ENCODE assay signal across 10 cellular contexts in the genomic region with DNA sequence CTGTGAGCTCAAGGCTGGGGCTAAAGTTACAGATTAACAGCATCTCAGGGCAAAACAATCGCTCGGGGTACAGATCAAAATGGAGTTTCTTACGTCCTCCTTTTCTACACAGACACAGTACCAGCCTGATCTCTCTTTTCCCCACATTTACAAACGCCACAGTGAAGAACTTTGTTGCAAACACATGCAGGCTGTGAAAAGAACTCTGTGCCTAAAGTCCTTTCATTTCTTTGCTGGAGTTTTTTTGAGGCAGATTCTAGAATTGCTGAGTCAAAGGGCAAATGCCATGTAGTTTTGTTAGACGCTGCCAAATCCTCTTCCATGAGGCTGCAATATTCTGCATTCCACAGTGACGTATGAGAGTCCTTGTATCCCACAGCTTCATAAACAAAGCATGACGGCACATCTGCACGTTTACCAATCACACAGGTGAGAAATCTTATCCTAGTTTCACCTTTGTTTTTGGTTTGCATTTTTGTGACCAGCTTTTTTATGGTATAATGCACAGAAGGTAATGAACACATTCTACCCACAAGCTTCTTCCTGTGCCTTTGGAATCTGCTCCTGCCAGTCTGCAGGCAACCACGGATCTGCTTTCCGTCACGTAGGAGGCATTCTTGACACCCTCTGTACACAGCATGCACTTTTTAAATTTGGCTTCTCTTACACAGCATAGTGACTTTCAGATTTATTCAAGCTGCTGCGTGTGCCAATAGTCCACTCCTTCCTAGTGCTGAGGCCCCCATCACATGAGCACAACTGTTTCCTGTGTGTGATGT. TPM values are rescaled to one million over a fixed set of nuclear protein-coding genes. Genes with fewer than 3 reads are reported as not detected.
DNase-seq lines count a peak whose midpoint lies in the region; ATAC-seq and TF ChIP-seq lines count a peak whose summit lies in the region.
"Had no signal": no experiment of that assay in that cellular context is flagged by ENCODE, and none has a peak within 500 bp of the region (broad histone marks: within the 10 kb centered on the region; RNA-seq: fewer than 3 reads in every experiment).

No MANE protein-coding gene starts in this region.

- H3K27me3 Mint-ChIP-seq in activated T-helper 17 cell treated with anti-CD3 and anti-CD28 coated beads, Interleukin-2, amount 50 U/mL, for 72 hours: no peaks in the 10 kb centered on the region
- H3K27me3 Mint-ChIP-seq: memory B cell had no signal

- no peak for TF ChIP-seq CTCF in cardiac muscle cell (IDR thresholded peaks at IDR 0.05; ENCODE audit: low read depth, low read length)

- no peaks in the 10 kb centered on the region for H3K4me1 ChIP-seq in cardiac muscle cell (ENCODE audit: low read depth)

- H3K36me3 ChIP-seq in SK-N-MC (ENCODE audit: insufficient read depth, low read length): no peaks in the 10 kb centered on the region; the same call in 1 of the 2 replicates
- peaks cover 3% of the 10 kb centered on the region for H3K36me3 ChIP-seq in cardiac muscle cell

- H3K9me3 Mint-ChIP-seq in activated T-helper 17 cell treated with anti-CD3 and anti-CD28 coated beads, Interleukin-2, amount 50 U/mL, for 72 hours: no peaks in the 10 kb centered on the region

- H3K36me3 Mint-ChIP-seq in activated T-helper 17 cell treated with anti-CD3 and anti-CD28 coated beads, Interleukin-2, amount 50 U/mL, for 72 hours (ENCODE audit: low read depth): no peaks in the 10 kb centered on the region

- peak; percentile 70 for DNase-seq in DMS79 treated with DMSO at 0.1 percent for 48 hours (lab: John Stamatoyannopoulos, UW)
- no peak for DNase-seq in SK-N-MC (ENCODE audit: low read depth, low spot score)
- peak; percentile 36 to 95 for DNase-seq in cardiac muscle cell (ENCODE audit: low read depth in 1 of 2, low spot score in 1 of 2)
- peak; percentile 98 for DNase-seq in renal cortical epithelial cell (ENCODE audit: low read depth)
- no peak for DNase-seq in SKM-1 (lab: John Stamatoyannopoulos, UW; ENCODE audit: unreplicated experiment)
- DNase-seq in NOMO-1 treated with DMSO at 0.1 percent for 48 hours (lab: John Stamatoyannopoulos, UW; ENCODE audit: unreplicated experiment): no peak
- DNase-seq: activated naive CD4-positive, alpha-beta T cell had no signal

- H3K9ac ChIP-seq in SK-N-MC (ENCODE audit: insufficient read length): no peak overlapping the region

- H3K27ac Mint-ChIP-seq in activated T-helper 17 cell treated with anti-CD3 and anti-CD28 coated beads, Interleukin-2, amount 50 U/mL, for 72 hours: no peak overlapping the region
- H3K27ac Mint-ChIP-seq: memory B cell had no signal

- H3K27ac ChIP-seq in SK-N-MC (peak overlapping the region; percentile 53; the same call in 1 of the 2 replicates), cardiac muscle cell (peak overlapping the region; percentile 57)

- no peaks in the 10 kb centered on the region for H3K27me3 ChIP-seq in cardiac muscle cell

- H3K4me1 Mint-ChIP-seq in activated T-helper 17 cell treated with anti-CD3 and anti-CD28 coated beads, Interleukin-2, amount 50 U/mL, for 72 hours: no peaks in the 10 kb centered on the region

- H3K4me3 ChIP-seq in SK-N-MC: no peak overlapping the region
- no peak overlapping the region for H3K4me3 ChIP-seq in cardiac muscle cell

- H3K9me3 ChIP-seq in SK-N-MC (ENCODE audit: low read depth, low read length) (no peaks in the 10 kb centered on the region), cardiac muscle cell (ENCODE audit: low read depth) (no peaks in the 10 kb centered on the region)

- no peak for ATAC-seq in activated T-helper 17 cell treated with anti-CD3 and anti-CD28 coated beads, Interleukin-2, amount 50 U/mL, for 72 hours (replicated peaks)
- ATAC-seq in GM18858 (IDR thresholded peaks at IDR 0.05; ENCODE audit: unreplicated experiment): no peak

- no peak overlapping the region for H3K4me3 Mint-ChIP-seq in activated T-helper 17 cell treated with anti-CD3 and anti-CD28 coated beads, Interleukin-2, amount 50 U/mL, for 72 hours
- H3K4me3 Mint-ChIP-seq: memory B cell had no signal

RNA-seq across cellular contexts. Expression of a gene that starts 44.6 kb away (rescaled TPM):
- total RNA-seq in cardiac muscle cell (48.5 and 57.3 TPM in 2 replicates), renal cortical epithelial cell (80.9 and 176 TPM in 2 replicates)
- 48.8 and 57.3 TPM in 2 replicates for polyA plus RNA-seq in cardiac muscle cell
- 10 to 100 TPM; 38.5 to 62.7 TPM for total RNA-seq in activated T-helper 17 cell treated with anti-CD3 and anti-CD28 coated beads, Interleukin-2, amount 50 U/mL, for 72 hours

Comparison
In these comparisons a context has a peak if more than half of its experiments do, and no peak if none do; other contexts are left out.
1. DNase-seq: peak in DMS79 treated with DMSO at 0.1 percent for 48 hours (single experiment), cardiac muscle cell (2 of 2) and renal cortical epithelial cell (single experiment); none in SK-N-MC (single experiment), SKM-1 (single experiment) and NOMO-1 treated with DMSO at 0.1 percent for 48 hours (single experiment).